Comparison of ENCODE assay signal across 9 cellular contexts in the genomic region with DNA sequence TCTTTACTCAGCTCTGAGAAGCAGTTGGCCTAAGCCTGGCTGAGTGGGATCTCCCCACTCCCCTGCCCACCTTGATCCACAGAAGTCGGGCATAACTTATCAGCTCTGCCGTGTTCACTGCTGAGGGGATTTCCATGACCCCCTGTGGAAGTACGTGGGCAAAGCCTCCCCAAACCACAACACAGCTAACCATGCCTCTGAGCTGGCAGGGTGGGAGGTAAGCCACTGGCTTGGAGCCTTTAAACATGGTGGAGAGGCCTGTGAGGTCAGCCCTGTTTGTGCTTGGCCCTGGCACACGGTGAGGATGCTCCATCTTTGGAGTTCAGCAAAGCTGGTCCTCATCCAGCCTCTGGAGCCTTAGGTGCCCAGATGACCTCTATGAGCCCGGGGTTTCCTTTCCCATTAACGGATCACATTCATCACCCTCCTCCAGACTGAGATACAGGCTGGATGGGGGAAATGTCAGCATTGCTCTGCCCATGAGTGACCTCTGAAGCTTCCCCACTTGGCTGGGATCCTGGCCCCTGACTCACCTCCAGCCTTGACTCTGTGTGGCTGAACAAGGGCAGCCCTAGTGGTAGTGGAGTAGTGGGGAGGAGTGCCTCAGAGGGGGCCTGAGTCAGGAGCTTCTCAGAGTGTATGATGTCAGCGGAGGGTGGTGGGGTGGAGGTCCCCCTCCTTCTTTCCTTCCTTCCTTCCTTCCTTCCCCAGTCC. TPM values are rescaled to one million over a fixed set of nuclear protein-coding genes. Genes with fewer than 3 reads are reported as not detected.
DNase-seq lines count a peak whose midpoint lies in the region; TF ChIP-seq lines count a peak whose summit lies in the region.
"Had no signal": no experiment of that assay in that cellular context is flagged by ENCODE, and none has a peak within 500 bp of the region (broad histone marks: within the 10 kb centered on the region; RNA-seq: fewer than 3 reads in every experiment).

No MANE protein-coding gene starts in this region.

- DNase-seq in activated T-cell treated with anti-CD3 and anti-CD28 coated beads for 4 hours (peak; percentile 22), adipocyte (ENCODE audit: low read depth) (peak; percentile 73), suprapubic skin (ENCODE audit: low spot score in 2 of 2) (peak in 1 of 2 donors; percentile 75), OCI-M1 (lab: John Stamatoyannopoulos, UW) (no peak), mucosa of gallbladder (ENCODE audit: low spot score) (no peak), NCI-H2029 (lab: John Stamatoyannopoulos, UW) (no peak)
- no peak for DNase-seq in activated T-cell treated with anti-CD3 and anti-CD28 coated beads, Interleukin-2, amount 50 U/mL, for 1 hour

- H3K36me3 ChIP-seq in adipocyte (ENCODE audit: control insufficient read depth, insufficient read depth, low read length, severe bottlenecking) (peaks cover 17% of the 10 kb centered on the region), suprapubic skin (peaks cover 35% of the 10 kb centered on the region)

- H3K9ac ChIP-seq in adipocyte (ENCODE audit: low read length) = no peak overlapping the region

- 47% methylated on average over 5 of the region's 7 CpGs for WGBS in suprapubic skin

- no peak for TF ChIP-seq POLR2A in suprapubic skin (IDR thresholded peaks at IDR 0.05)

- TF ChIP-seq EP300 in suprapubic skin (IDR thresholded peaks at IDR 0.05) = no peak

- H3K9me3 ChIP-seq in adipocyte (ENCODE audit: control insufficient read depth, low read length) (no peaks in the 10 kb centered on the region), suprapubic skin (no peaks in the 10 kb centered on the region)

- TF ChIP-seq CTCF in suprapubic skin (IDR thresholded peaks at IDR 0.05) = no peak

- no peaks in the 10 kb centered on the region for H3K27me3 ChIP-seq in adipocyte (replicated peaks; ENCODE audit: control insufficient read depth, insufficient read depth, low read length)
- H3K27me3 ChIP-seq in layer of hippocampus (ENCODE audit: control insufficient read depth, insufficient read depth, low read length) = no peaks in the 10 kb centered on the region
- no peaks in the 10 kb centered on the region for H3K27me3 ChIP-seq in suprapubic skin

- H3K4me3 ChIP-seq in adipocyte (ENCODE audit: low read length) (no peak overlapping the region), suprapubic skin (no peak overlapping the region)
- H3K4me3 ChIP-seq: SK-N-MC had no signal

- H3K27ac ChIP-seq in layer of hippocampus (ENCODE audit: low read depth, low read length) = peak overlapping the region; percentile 2
- peak overlapping the region; percentile 71 for H3K27ac ChIP-seq in suprapubic skin
- H3K27ac ChIP-seq: SK-N-MC had no signal

- peaks cover 77% of the 10 kb centered on the region for H3K4me1 ChIP-seq in adipocyte (ENCODE audit: control insufficient read depth, insufficient read depth, low read length)
- peaks cover 87% of the 10 kb centered on the region for H3K4me1 ChIP-seq in suprapubic skin

RNA-seq across cellular contexts. Expression of a gene that starts 6.2 kb away (rescaled TPM):
- total RNA-seq in suprapubic skin = 100 to 1,000 TPM; 110 to 128 (median 114) TPM
- 20.7 TPM for total RNA-seq in mucosa of gallbladder

RNA-seq across cellular contexts. Expression of a gene that starts 30.5 kb away (rescaled TPM):
- total RNA-seq in suprapubic skin (1 to 10 TPM in 3 of 4 donors, under 1 TPM in 1; 0.32 to 1.9 (median 1.3) TPM), mucosa of gallbladder (0.37 TPM)

RNA-seq across cellular contexts. Expression of a gene that starts 36.1 kb away (rescaled TPM):
- total RNA-seq in suprapubic skin (10 to 100 TPM; 23.9 to 42.0 (median 30.9) TPM), mucosa of gallbladder (47.5 TPM)

Comparison
In these comparisons a context has a peak if more than half of its experiments do, and no peak if none do; other contexts are left out.
1. DNase-seq: peak in activated T-cell treated with anti-CD3 and anti-CD28 coated beads for 4 hours (single experiment) and adipocyte (single experiment); none in activated T-cell treated with anti-CD3 and anti-CD28 coated beads, Interleukin-2, amount 50 U/mL, for 1 hour (single experiment), OCI-M1 (single experiment), mucosa of gallbladder (single experiment) and NCI-H2029 (single experiment).